13 cellular contexts compared by ENCODE assay signal in genomic region chr9:131737426-131737825, GRCh38. TPM values are rescaled to one million over a fixed set of nuclear protein-coding genes. Genes with fewer than 3 reads are reported as not detected.
DNase-seq lines count a peak whose midpoint lies in the region; ATAC-seq, FAIRE-seq and TF ChIP-seq lines count a peak whose summit lies in the region.
"Had no signal": no experiment of that assay in that cellular context is flagged by ENCODE, and none has a peak within 500 bp of the region (broad histone marks: within the 10 kb centered on the region; RNA-seq: fewer than 3 reads in every experiment).

No MANE protein-coding gene starts in this region.

- H3K4me1 ChIP-seq in left ventricle myocardium inferior (peaks cover 80% of the 10 kb centered on the region), HepG2 (ENCODE audit: insufficient read depth, low read length) (peaks cover 64% of the 10 kb centered on the region)

- no peak for TF ChIP-seq EP300 in HepG2 (IDR thresholded peaks at IDR 0.05; ENCODE audit: low read depth in 2 of 2, low read length in 2 of 2)
- TF ChIP-seq EP300 in HepG2 (CRISPR knock-in tag; IDR thresholded peaks at IDR 0.05; ENCODE audit: borderline replicate concordance) = no peak

- DNase-seq in left ventricle myocardium inferior = no peak
- no peak for DNase-seq in Right ventricle myocardium superior
- DNase-seq in activated CD8-positive, alpha-beta T cell treated with anti-CD3 and anti-CD28 coated beads for 36 hours = no peak
- DNase-seq in HepG2 (ENCODE audit: low spot score) = no peak
- DNase-seq in type B pancreatic cell (ENCODE audit: extremely low spot score, unreplicated experiment) = no peak
- no peak for DNase-seq in brain microvascular endothelial cell
- DNase-seq in 8988T = no peak
- DNase-seq: activated gamma-delta T cell, mesendoderm, NCI-H146, tibial artery had no signal

- POLR2A ChIA-PET in activated CD8-positive, alpha-beta T cell treated with anti-CD3 and anti-CD28 coated beads for 36 hours (lab: Charles Lee) = interaction anchor here (0.6 to 5.1 kb wide), 6 partner anchors 9 to 78 kb away, joined by 3 to 20 read pairs (median 4); no protein-coding TSS in a partner anchor
- POLR2A ChIA-PET in HepG2 (lab: Yijun Ruan, JAX) = interaction anchor here (0.9 to 1.1 kb wide), 2 partner anchors 131 to 134 kb away, joined by 3 to 4 read pairs; no protein-coding TSS in a partner anchor

- H3K9ac ChIP-seq in HepG2 (ENCODE audit: insufficient read depth, low read depth, low read length) = no peak overlapping the region

- no peaks in the 10 kb centered on the region for H3K9me3 ChIP-seq in left ventricle myocardium inferior (replicated peaks)
- H3K9me3 ChIP-seq in HepG2 (ENCODE audit: low read length) = no peaks in the 10 kb centered on the region
- H3K9me3 ChIP-seq: tibial artery had no signal

- no peaks in the 10 kb centered on the region for H3K9me3 Mint-ChIP-seq in activated CD8-positive, alpha-beta T cell treated with anti-CD3 and anti-CD28 coated beads for 36 hours
- H3K9me3 Mint-ChIP-seq in type B pancreatic cell = no peaks in the 10 kb centered on the region

- H3K4me3 ChIP-seq in left ventricle myocardium inferior = peak overlapping the region; percentile 72
- peak overlapping the region in 1 of 3 experiments; percentile 37; a peak in 1 of 6 replicates for H3K4me3 ChIP-seq in HepG2 (replicated peaks in 1 of 3; ENCODE audit: insufficient read depth in 1 of 3, low read depth in 2 of 3, low read length in 3 of 3)
- H3K4me3 ChIP-seq in brain microvascular endothelial cell (ENCODE audit: low read depth, low read length) = no peak overlapping the region
- H3K4me3 ChIP-seq: tibial artery had no signal

- H3K27me3 ChIP-seq in left ventricle myocardium inferior (ENCODE audit: low read depth) = no peaks in the 10 kb centered on the region
- no peaks in the 10 kb centered on the region for H3K27me3 ChIP-seq in HepG2 (ENCODE audit: control insufficient read depth in 1 of 2, insufficient read depth in 2 of 2, low read length in 2 of 2)
- H3K27me3 ChIP-seq in brain microvascular endothelial cell (replicated peaks) = no peaks in the 10 kb centered on the region
- H3K27me3 ChIP-seq: tibial artery had no signal

- ATAC-seq in Right ventricle myocardium superior (ENCODE audit: poor library complexity) (no peak), HepG2 (no peak), GM18498 (IDR thresholded peaks at IDR 0.05; ENCODE audit: unreplicated experiment) (no peak)
- no peak for ATAC-seq in activated CD8-positive, alpha-beta T cell treated with anti-CD3 and anti-CD28 coated beads for 36 hours

- H3K79me2 ChIP-seq in HepG2 (ENCODE audit: insufficient read depth, low read length) = peaks cover 60% of the 10 kb centered on the region

- H4K20me1 ChIP-seq in HepG2 (ENCODE audit: insufficient read depth, low read length) = peaks cover 3% of the 10 kb centered on the region; the same call in 1 of the 2 replicates

- peak overlapping the region; percentile 52 for H3K4me3 Mint-ChIP-seq in activated CD8-positive, alpha-beta T cell treated with anti-CD3 and anti-CD28 coated beads for 36 hours
- H3K4me3 Mint-ChIP-seq in type B pancreatic cell = peak overlapping the region; percentile 45

- intact Hi-C loops in left ventricle myocardium inferior (cut with micrococcal nuclease) (loop anchor here (10.0 kb wide), 1 partner anchor 63 kb away; no protein-coding TSS in a partner anchor), Right ventricle myocardium superior (cut with DNase I) (loop anchor here (5.0 kb wide), 1 partner anchor 130 kb away; no protein-coding TSS in a partner anchor), HepG2 (cut with micrococcal nuclease; ENCODE audit: unreplicated experiment) (no loop called here)
- intact Hi-C loops in activated CD8-positive, alpha-beta T cell treated with anti-CD3 and anti-CD28 coated beads for 36 hours (cut with micrococcal nuclease) = loop anchor here (10.0 kb wide), 1 partner anchor 483 kb away; no protein-coding TSS in a partner anchor

- no TSS peak for BruUV-seq in HepG2 (replicated peaks; lab: Mats Ljungman, UMichigan)

- in situ Hi-C loops in HepG2 (cut with HindIII; ENCODE audit: extremely low pct_ligation_motif_present, low pct_unique_long_range_greater_than_20kb) (loop anchor here (10.0 to 25.0 kb wide), 2 partner anchors 83 to 350 kb away; partner anchors contain the start of gene PRRC2B), brain microvascular endothelial cell (cut with HindIII; ENCODE audit: low pct_ligation_motif_present, low sequenced_read_pairs) (no loop called here)

- WGBS in HepG2 (ENCODE audit: low lambda C conversion rate) = 80% methylated on average over 12 of the region's 12 CpGs

- H3K27ac ChIP-seq in left ventricle myocardium inferior (replicated peaks) (peak overlapping the region; percentile 94), HepG2 (ENCODE audit: extremely low read length, insufficient read depth, low read length) (peak overlapping the region; percentile 53), brain microvascular endothelial cell (no peak overlapping the region)

- no peak for FAIRE-seq in HepG2 (lab: Jason Lieb, UNC)
- FAIRE-seq: H54 had no signal

- peaks cover 33% of the 10 kb centered on the region for H3K36me3 Mint-ChIP-seq in activated CD8-positive, alpha-beta T cell treated with anti-CD3 and anti-CD28 coated beads for 36 hours (ENCODE audit: low read depth)
- H3K36me3 Mint-ChIP-seq in type B pancreatic cell = peaks cover 9% of the 10 kb centered on the region

- TF ChIP-seq CTCF in left ventricle myocardium inferior (IDR thresholded peaks at IDR 0.05; ENCODE audit: borderline replicate concordance) (no peak), HepG2 (CRISPR knock-in tag; IDR thresholded peaks at IDR 0.05) (no peak), type B pancreatic cell (conservative IDR thresholded peaks at IDR 0.05) (no peak), brain microvascular endothelial cell (IDR thresholded peaks at IDR 0.05; ENCODE audit: low read depth, low read length, missing control alignments) (no peak)
- TF ChIP-seq CTCF in activated CD8-positive, alpha-beta T cell treated with anti-CD3 and anti-CD28 coated beads for 36 hours (IDR thresholded peaks at IDR 0.05) = no peak

- TF ChIP-seq POLR2A in HepG2 (IDR thresholded peaks at IDR 0.05; ENCODE audit: insufficient read depth in 1 of 2, low read depth in 2 of 2, low read length in 2 of 2) = no peak

- no peak overlapping the region for H2AFZ ChIP-seq in HepG2 (ENCODE audit: low read length)

- H3K27me3 Mint-ChIP-seq in activated CD8-positive, alpha-beta T cell treated with anti-CD3 and anti-CD28 coated beads for 36 hours = no peaks in the 10 kb centered on the region
- H3K27me3 Mint-ChIP-seq in type B pancreatic cell = no peaks in the 10 kb centered on the region

- H3K27ac Mint-ChIP-seq in activated CD8-positive, alpha-beta T cell treated with anti-CD3 and anti-CD28 coated beads for 36 hours = peak overlapping the region; percentile 92
- H3K27ac Mint-ChIP-seq in type B pancreatic cell = peak overlapping the region; percentile 87

- H3K36me3 ChIP-seq in left ventricle myocardium inferior (peaks cover 8% of the 10 kb centered on the region), HepG2 (replicated peaks in 1 of 2; ENCODE audit: control insufficient read depth in 1 of 2, insufficient read depth in 2 of 2, low read length in 2 of 2) (no peaks in the 10 kb centered on the region), brain microvascular endothelial cell (replicated peaks) (no peaks in the 10 kb centered on the region)
- H3K36me3 ChIP-seq: tibial artery had no signal

- CTCF ChIA-PET in activated CD8-positive, alpha-beta T cell treated with anti-CD3 and anti-CD28 coated beads for 36 hours (lab: Charles Lee) = interaction anchor here (1.4 to 5.0 kb wide), 4 partner anchors 8 to 63 kb away, joined by 3 to 65 read pairs (median 18); no protein-coding TSS in a partner anchor
- CTCF ChIA-PET in HepG2 (lab: Yijun Ruan, JAX; ENCODE audit: low intra/inter-chr PET ratio, low total read pairs) = interaction anchor here (8.4 kb wide), 1 partner anchor 146 kb away, joined by 185 read pairs; no protein-coding TSS in a partner anchor

- no peak for TF ChIP-seq RAD21 in HepG2 (CRISPR knock-in tag; IDR thresholded peaks at IDR 0.05)

- peaks cover 63% of the 10 kb centered on the region for H3K4me1 Mint-ChIP-seq in activated CD8-positive, alpha-beta T cell treated with anti-CD3 and anti-CD28 coated beads for 36 hours (ENCODE audit: low read depth)
- peaks cover 54% of the 10 kb centered on the region for H3K4me1 Mint-ChIP-seq in type B pancreatic cell (ENCODE audit: unreplicated experiment)

- H3K4me2 ChIP-seq in HepG2 (ENCODE audit: low read depth, low read length) = peak overlapping the region; percentile 66

TF ChIP-seq in HepG2, 621 proteins besides CTCF, POLR2A, EP300 and RAD21 (continues in another document):
- TF ChIP-seq ZNF780A (CRISPR knock-in tag; IDR thresholded peaks at IDR 0.05) = no peak

RNA-seq across cellular contexts. Expression of gene RAPGEF1, which starts 2.5 kb away (rescaled TPM):
- total RNA-seq in left ventricle myocardium inferior (95.9 TPM), Right ventricle myocardium superior (119 TPM), HepG2 (2016; rRNA removed; fragmentation: Illumina TruSeq; extraction: Trizol) (21.2 and 21.7 TPM in 2 replicates), type B pancreatic cell (ENCODE audit: low replicate concordance) (45.9 and 51.5 TPM in 2 replicates)
- 10 to 100 TPM; 84.5 to 85.2 TPM for total RNA-seq in activated CD8-positive, alpha-beta T cell treated with anti-CD3 and anti-CD28 coated beads for 36 hours
- total RNA-seq in HepG2 (2016; cell fraction: cytosol; rRNA removed; fragmentation: Illumina TruSeq; extraction: Trizol; ENCODE audit: low read depth) = 6.1 and 9.4 TPM in 2 replicates
- 17.2 and 20.5 TPM in 2 replicates for total RNA-seq in HepG2 (2016; cell fraction: insoluble cytoplasmic fraction; rRNA removed; fragmentation: Illumina TruSeq; extraction: Trizol)
- 22.7 and 23.5 TPM in 2 replicates for total RNA-seq in HepG2 (2016; cell fraction: membrane; rRNA removed; fragmentation: Illumina TruSeq; extraction: Trizol)
- total RNA-seq in HepG2 (2016; cell fraction: nucleus; rRNA removed; fragmentation: Illumina TruSeq; extraction: Trizol) = 15.4 and 18.1 TPM in 2 replicates
- 38.9 and 46.6 TPM in 2 replicates for polyA plus RNA-seq in HepG2 (2011; rRNA removed)
- 29.9 and 30.8 TPM in 2 replicates for polyA plus RNA-seq in HepG2 (2011; cell fraction: cytosol; rRNA removed)
- 38.0 and 38.2 TPM in 2 replicates for polyA plus RNA-seq in HepG2 (2011; cell fraction: nucleus; rRNA removed)
- 36.7 and 38.5 TPM in 2 replicates for polyA plus RNA-seq in HepG2 (2012)
- 2.1 and 3.2 TPM in 2 replicates for polyA plus RNA-seq in HepG2 (2016; cell fraction: cytosol; fragmentation: Illumina TruSeq; extraction: Trizol; ENCODE audit: low read depth)
- polyA plus RNA-seq in HepG2 (2016; cell fraction: insoluble cytoplasmic fraction; fragmentation: Illumina TruSeq; extraction: Trizol; ENCODE audit: low read depth) = 16.9 and 24.5 TPM in 2 replicates
- 15.6 and 18.4 TPM in 2 replicates for polyA plus RNA-seq in HepG2 (2016; cell fraction: membrane; fragmentation: Illumina TruSeq; extraction: Trizol; ENCODE audit: low read depth)
- polyA plus RNA-seq in HepG2 (2016; cell fraction: nucleus; fragmentation: Illumina TruSeq; extraction: Trizol; ENCODE audit: insufficient read depth, low read depth) = 22.7 and 25.7 TPM in 2 replicates
- polyA minus RNA-seq in HepG2 (2011; rRNA and poly(A)+ RNA removed; ENCODE audit: low replicate concordance) = 31.8 and 52.5 TPM in 2 replicates
- 25.4 and 30.6 TPM in 2 replicates for polyA minus RNA-seq in HepG2 (2011; cell fraction: cytosol; rRNA and poly(A)+ RNA removed)
- polyA minus RNA-seq in HepG2 (2011; cell fraction: nucleus; rRNA and poly(A)+ RNA removed) = 18.2 and 24.7 TPM in 2 replicates
